In the genomic region with DNA sequence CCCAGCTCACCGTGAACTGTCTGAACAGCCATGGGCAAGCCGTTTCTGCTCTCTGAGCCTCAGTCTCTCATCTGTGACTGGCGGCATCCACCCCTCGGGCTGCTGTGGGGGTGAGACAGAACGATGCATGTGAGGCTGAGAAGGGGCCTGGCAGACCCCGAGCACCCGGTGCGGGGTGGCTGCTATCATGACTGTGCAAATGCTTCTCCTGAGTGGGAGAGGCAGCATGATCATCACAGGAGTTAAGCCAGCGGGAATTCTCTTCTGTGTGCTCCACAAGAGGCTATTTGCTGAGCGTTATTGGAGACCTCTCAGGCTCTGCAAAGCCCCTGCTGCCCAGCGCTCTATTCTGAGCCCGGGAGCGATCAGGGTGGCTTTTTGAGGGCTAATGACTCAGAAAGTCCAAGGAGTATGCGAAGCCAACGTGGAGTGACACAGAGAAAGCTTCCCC, we compare ENCODE assay signal across 19 cellular contexts. TPM values are rescaled to one million over a fixed set of nuclear protein-coding genes. Genes with fewer than 3 reads are reported as not detected.
DNase-seq lines count a peak whose midpoint lies in the region; ATAC-seq and TF ChIP-seq lines count a peak whose summit lies in the region.
"Had no signal": no experiment of that assay in that cellular context is flagged by ENCODE, and none has a peak within 500 bp of the region (broad histone marks: within the 10 kb centered on the region; RNA-seq: fewer than 3 reads in every experiment).

No MANE protein-coding gene starts in this region.

- H3K27me3 Mint-ChIP-seq in endodermal cell (ENCODE audit: insufficient read depth): peaks cover 5% of the 10 kb centered on the region
- H3K27me3 Mint-ChIP-seq in neural progenitor cell (ENCODE audit: insufficient read depth, low read depth): peaks cover 10% of the 10 kb centered on the region
- H3K27me3 Mint-ChIP-seq: activated naive CD8-positive, alpha-beta T cell had no signal

- no peak for ATAC-seq in HG02571 (IDR thresholded peaks at IDR 0.05; ENCODE audit: unreplicated experiment)
- ATAC-seq: activated T-cell treated with anti-CD3 and anti-CD28 coated beads, Interleukin-2, amount 50 U/mL, for 4 hours; left ventricle myocardium superior; right cardiac atrium had no signal

- H3K4me3 Mint-ChIP-seq in endodermal cell (peak overlapping the region; percentile 26), neural progenitor cell (peak overlapping the region; percentile 69)
- H3K4me3 Mint-ChIP-seq: activated naive CD8-positive, alpha-beta T cell; activated T-cell treated with anti-CD3 and anti-CD28 coated beads, Interleukin-2, amount 50 U/mL, for 4 hours; naive B cell had no signal

- no peaks in the 10 kb centered on the region for H3K79me2 ChIP-seq in neural progenitor cell (ENCODE audit: low read depth)

- peaks cover 10% of the 10 kb centered on the region for H3K4me1 ChIP-seq in endodermal cell (ENCODE audit: control insufficient read depth, insufficient read depth, low read length)
- H3K4me1 ChIP-seq in neural progenitor cell: peaks cover 42% of the 10 kb centered on the region
- H3K4me1 ChIP-seq in BE2C: no peaks in the 10 kb centered on the region

- H3K27ac Mint-ChIP-seq in endodermal cell (no peak overlapping the region), neural progenitor cell (peak overlapping the region; percentile 98)
- H3K27ac Mint-ChIP-seq: activated naive CD8-positive, alpha-beta T cell; naive B cell had no signal

- H2AFZ ChIP-seq in neural progenitor cell (replicated peaks): peak overlapping the region; percentile 56

- H3K36me3 ChIP-seq in endodermal cell (ENCODE audit: control insufficient read depth, insufficient read depth, low read length) (no peaks in the 10 kb centered on the region), neural progenitor cell (no peaks in the 10 kb centered on the region), BE2C (no peaks in the 10 kb centered on the region)

- DNase-seq in AG04450 (ENCODE audit: low read depth, low spot score) (no peak), NCI-H1092 treated with DMSO at 0.1 percent for 48 hours (lab: John Stamatoyannopoulos, UW) (peak; percentile 37), endodermal cell (no peak), neural progenitor cell (ENCODE audit: low spot score) (peak; percentile 51), BE2C (no peak), iPS-NIHi7 (ENCODE audit: extremely low spot score) (no peak), NCI-H2196 treated with DMSO at 0.1 percent for 48 hours (lab: John Stamatoyannopoulos, UW; ENCODE audit: unreplicated experiment) (no peak)
- DNase-seq: activated T-cell treated with anti-CD3 and anti-CD28 coated beads, Interleukin-2, amount 50 U/mL, for 4 hours; caudate nucleus; effector memory CD4-positive, alpha-beta T cell; Karpas-422; left ventricle myocardium superior; naive B cell; NCI-H1436 treated with DMSO at 0.1 percent for 48 hours; NCI-H446; right cardiac atrium had no signal

- H3K9me3 Mint-ChIP-seq in endodermal cell: no peaks in the 10 kb centered on the region
- no peaks in the 10 kb centered on the region for H3K9me3 Mint-ChIP-seq in neural progenitor cell
- H3K9me3 Mint-ChIP-seq: activated T-cell treated with anti-CD3 and anti-CD28 coated beads, Interleukin-2, amount 50 U/mL, for 4 hours had no signal

- WGBS in endodermal cell (ENCODE audit: insufficient coverage in 1 of 2, insufficient read length in 1 of 2), 2 experiments: 70% methylated on average over 10 to 15 of the region's 15 CpGs

- H3K36me3 Mint-ChIP-seq in endodermal cell (ENCODE audit: low read depth): no peaks in the 10 kb centered on the region
- no peaks in the 10 kb centered on the region for H3K36me3 Mint-ChIP-seq in neural progenitor cell
- H3K36me3 Mint-ChIP-seq: activated naive CD8-positive, alpha-beta T cell; naive B cell had no signal

- H3K4me3 ChIP-seq in AG04450 (ENCODE audit: low read depth, low read length) (no peak overlapping the region), endodermal cell (ENCODE audit: low read length) (no peak overlapping the region), neural progenitor cell (no peak overlapping the region), BE2C (ENCODE audit: low read depth, low read length) (no peak overlapping the region)
- H3K4me3 ChIP-seq: SK-N-MC had no signal

- no peak for TF ChIP-seq CTCF in AG04450 (IDR thresholded peaks at IDR 0.05; ENCODE audit: low read depth, low read length)
- no peak for TF ChIP-seq CTCF in endodermal cell (conservative IDR thresholded peaks at IDR 0.05)
- TF ChIP-seq CTCF in neural progenitor cell (IDR thresholded peaks at IDR 0.05): no peak
- no peak for TF ChIP-seq CTCF in BE2C (IDR thresholded peaks at IDR 0.05; ENCODE audit: low read depth, low read length)

- no peaks in the 10 kb centered on the region for H3K9me3 ChIP-seq in AG04450 (ENCODE audit: control insufficient read depth, insufficient read depth, low read length)
- H3K9me3 ChIP-seq in endodermal cell (ENCODE audit: control insufficient read depth, low read length): no peaks in the 10 kb centered on the region
- no peaks in the 10 kb centered on the region for H3K9me3 ChIP-seq in neural progenitor cell (ENCODE audit: low read depth)
- no peaks in the 10 kb centered on the region for H3K9me3 ChIP-seq in BE2C

- H3F3A ChIP-seq in neural progenitor cell (ENCODE audit: low read depth): peaks cover 51% of the 10 kb centered on the region

- peak overlapping the region; percentile 77 for H3K4me2 ChIP-seq in neural progenitor cell

- no peaks in the 10 kb centered on the region for H4K20me1 ChIP-seq in neural progenitor cell (ENCODE audit: low read depth)

- peaks cover 50% of the 10 kb centered on the region for H3K4me1 Mint-ChIP-seq in endodermal cell
- peaks cover 79% of the 10 kb centered on the region for H3K4me1 Mint-ChIP-seq in neural progenitor cell

- no peaks in the 10 kb centered on the region for H3K27me3 ChIP-seq in AG04450 (ENCODE audit: control insufficient read depth, insufficient read depth, low read length)
- H3K27me3 ChIP-seq in endodermal cell (ENCODE audit: control insufficient read depth, insufficient read depth, low read length, poor library complexity, severe bottlenecking): peaks cover 8% of the 10 kb centered on the region
- no peaks in the 10 kb centered on the region for H3K27me3 ChIP-seq in neural progenitor cell
- no peaks in the 10 kb centered on the region for H3K27me3 ChIP-seq in BE2C

- CTCF ChIA-PET in AG04450 (lab: Charles Lee): interaction anchor here (0.6 to 0.9 kb wide), 2 partner anchors 30 to 44 kb away, joined by 3 read pairs; no protein-coding TSS in a partner anchor

- POLR2A ChIA-PET in AG04450 (lab: Yijun Ruan, JAX): interaction anchor here (1.1 to 5.8 kb wide), 4 partner anchors 20 to 45 kb away, joined by 3 to 90 read pairs (median 6); a partner anchor contains a TSS

- H3K9ac ChIP-seq in endodermal cell (ENCODE audit: extremely low read depth, low read length, poor library complexity, severe bottlenecking) (no peak overlapping the region), neural progenitor cell (no peak overlapping the region)

- peak overlapping the region; percentile 62 for H3K27ac ChIP-seq in AG04450 (ENCODE audit: low read depth, low read length)
- peak overlapping the region; percentile 77 for H3K27ac ChIP-seq in endodermal cell (ENCODE audit: low read depth, low read length)
- H3K27ac ChIP-seq in neural progenitor cell: peak overlapping the region; percentile 87
- H3K27ac ChIP-seq: SK-N-MC had no signal

RNA-seq across cellular contexts. Expression of a gene that starts 45.8 kb away (rescaled TPM):
- 74.3 and 74.5 TPM in 2 replicates for polyA plus RNA-seq in AG04450 (2011; rRNA removed)
- 57.8 and 78.4 TPM in 2 replicates for polyA minus RNA-seq in AG04450 (2011; rRNA and poly(A)+ RNA removed)
- total RNA-seq in endodermal cell: 10 to 100 TPM; 83.5 to 91.2 TPM
- polyA plus RNA-seq in endodermal cell (2013, experiment 1 of 2): 408 TPM
- polyA plus RNA-seq in endodermal cell (2013, experiment 2 of 2): 340 TPM
- 140 and 224 TPM in 2 replicates for total RNA-seq in neural progenitor cell (ENCODE audit: low replicate concordance)
- 210 TPM for polyA plus RNA-seq in BE2C (2012; ENCODE audit: insufficient read depth, insufficient read length, low read depth)

Comparison
In these comparisons a context has a peak if more than half of its experiments do, and no peak if none do; other contexts are left out.
1. DNase-seq: peak in NCI-H1092 treated with DMSO at 0.1 percent for 48 hours (single experiment) and neural progenitor cell (single experiment); none in AG04450 (single experiment), endodermal cell (single experiment), BE2C (single experiment), iPS-NIHi7 (single experiment) and NCI-H2196 treated with DMSO at 0.1 percent for 48 hours (single experiment).
2. Peak in every context shown above with its lines, with median percentiles within 50 percentile points of each other: H3K27ac ChIP-seq.